In genomic region chr11:35237860-35238715, GRCh38 we compare ENCODE assay signal across 8 cellular contexts.
DNase-seq lines count a peak whose midpoint lies in the region; ATAC-seq and TF ChIP-seq lines count a peak whose summit lies in the region.

No MANE protein-coding gene starts in this region.

- H3K4me3 ChIP-seq in AG10803 (ENCODE audit: low read length): no peak overlapping the region

- ATAC-seq in GM19035 (IDR thresholded peaks at IDR 0.05; ENCODE audit: unreplicated experiment): peak; percentile 57
- ATAC-seq in HG02852 (IDR thresholded peaks at IDR 0.05; ENCODE audit: unreplicated experiment): no peak
- no peak for ATAC-seq in HG03097 (IDR thresholded peaks at IDR 0.05; ENCODE audit: low FRiP score, unreplicated experiment)

- DNase-seq in AG10803 (ENCODE audit: low read depth): no peak
- peak; percentile 5 for DNase-seq in NCI-H510A (lab: John Stamatoyannopoulos, UW)
- DNase-seq in activated CD8-positive, alpha-beta memory T cell treated with anti-CD3 and anti-CD28 coated beads for 4 hours (ENCODE audit: low read depth in 2 of 2): peak; percentile 17
- DNase-seq in foreskin melanocyte: peak; percentile 39
- DNase-seq in pulmonary artery endothelial cell (ENCODE audit: low read depth, low spot score): peak; percentile 15

- peak; percentile 48 for TF ChIP-seq CTCF in AG10803 (conservative IDR thresholded peaks at IDR 0.05; ENCODE audit: low read length)
